Comparison of ENCODE assay signal across 14 cellular contexts in genomic region chr3:66604476-66604875, GRCh38.
A peak's percentile ranks its signal among the peaks of the same experiment; 100 is the strongest.
DNase-seq lines count a peak whose midpoint lies in the region; ATAC-seq, FAIRE-seq and TF ChIP-seq lines count a peak whose summit lies in the region.
"Had no signal": no experiment of that assay in that cellular context is flagged by ENCODE, and none has a peak within 500 bp of the region (broad histone marks: within the 10 kb centered on the region; RNA-seq: fewer than 3 reads in every experiment).

No MANE protein-coding gene starts in this region.

- no peak for TF ChIP-seq POLR2A in A549 (IDR thresholded peaks at IDR 0.05; ENCODE audit: low read length)

- H3K4me1 ChIP-seq in A549 (0 out of 3 replicates have a peak, but pooled peaks cover 3% of the 10 kb centered on the region), subcutaneous abdominal adipose tissue (ENCODE audit: control insufficient read depth in 5 of 5, insufficient read depth in 5 of 5, low read length in 5 of 5) (peaks cover 0 to 12% (median 8%) of the 10 kb centered on the region in 5 donors)

- CTCF ChIA-PET in A549 (lab: Yijun Ruan, JAX), result interaction anchor here (0.8 kb wide), 1 partner anchor 12 kb away, joined by 3 read pairs; no protein-coding TSS in a partner anchor

- 35% methylated on average over 1 of the region's 1 CpG for WGBS in A549 (ENCODE audit: missing lambda C conversion rate)

- no peak overlapping the region for H3K27ac ChIP-seq in A549
- H3K27ac ChIP-seq in subcutaneous abdominal adipose tissue (ENCODE audit: low read depth, low read length), result peak overlapping the region; percentile 43

- H3K4me3 ChIP-seq in A549 (no peak overlapping the region), subcutaneous abdominal adipose tissue (ENCODE audit: low read depth in 1 of 5, low read length in 5 of 5) (no peak overlapping the region)

- no peaks in the 10 kb centered on the region for H3K36me3 ChIP-seq in subcutaneous abdominal adipose tissue (ENCODE audit: control insufficient read depth in 5 of 5, insufficient read depth in 5 of 5, low read length in 5 of 5)

- POLR2A ChIA-PET in A549 (lab: Yijun Ruan, JAX), result no interaction called here

- TF ChIP-seq CTCF in A549 (IDR thresholded peaks at IDR 0.05), result no peak

- no peaks in the 10 kb centered on the region for H3K27me3 ChIP-seq in subcutaneous abdominal adipose tissue (ENCODE audit: control insufficient read depth in 5 of 5, insufficient read depth in 4 of 5, low read length in 5 of 5)

- DNase-seq in A549 (ENCODE audit: low read depth in 1 of 2, low spot score in 1 of 2) (no peak), CD1c-positive myeloid dendritic cell (ENCODE audit: extremely low spot score) (peak; percentile 59), NOMO-1 treated with dmso at 0.1 percent for 144 hours (lab: John Stamatoyannopoulos, UW; ENCODE audit: unreplicated experiment) (peak; percentile 37), left ventricle myocardium superior (no peak), nucleus accumbens (lab: John Stamatoyannopoulos, UW) (no peak)
- DNase-seq: Caco-2; CD8-positive, alpha-beta memory T cell; DND-41; GDM1; GOT3; H9 had no signal

- H3K9me3 ChIP-seq in A549 (no peaks in the 10 kb centered on the region), subcutaneous abdominal adipose tissue (ENCODE audit: control insufficient read depth in 5 of 5, low read length in 5 of 5) (no peaks in the 10 kb centered on the region)
- H3K9me3 ChIP-seq: Caco-2 had no signal

- no peak for TF ChIP-seq RAD21 in A549 (conservative IDR thresholded peaks at IDR 0.05 in 1 of 2, IDR thresholded peaks at IDR 0.05 in 1 of 2)

- H3K9ac ChIP-seq in subcutaneous abdominal adipose tissue (ENCODE audit: low read length in 5 of 5), result no peak overlapping the region

- FAIRE-seq in A549 (lab: Jason Lieb, UNC), result no peak
- FAIRE-seq: GM12892, GM19239 had no signal

- H3K4me2 ChIP-seq in A549, result 0 out of 3 replicates have a peak overlapping the region, but pooled peaks have one; percentile 10

- intact Hi-C loops in left ventricle myocardium superior (cut with micrococcal nuclease), result no loop called here

- ATAC-seq in A549 (no peak), left ventricle myocardium superior (no peak)

- no peak for TF ChIP-seq EP300 in A549 (IDR thresholded peaks at IDR 0.05)

TF ChIP-seq in A549, 52 proteins besides CTCF, POLR2A, EP300 and RAD21:
- TF ChIP-seq E2F6 (IDR thresholded peaks at IDR 0.05; ENCODE audit: borderline replicate concordance, low read depth) (no peak), RARB (CRISPR knock-in tag; IDR thresholded peaks at IDR 0.05) (no peak), RNF2 (IDR thresholded peaks at IDR 0.05; ENCODE audit: borderline replicate concordance, low read depth) (no peak), JUN (IDR thresholded peaks at IDR 0.05) (no peak), ESRRA (IDR thresholded peaks at IDR 0.05; ENCODE audit: borderline replicate concordance, low read length) (no peak), ZNF302 (CRISPR knock-in tag; IDR thresholded peaks at IDR 0.05) (no peak), KDM1A (IDR thresholded peaks at IDR 0.05; ENCODE audit: low read depth) (no peak), REST (IDR thresholded peaks at IDR 0.05) (no peak), SMC3 (IDR thresholded peaks at IDR 0.05) (no peak), KDM5A (IDR thresholded peaks at IDR 0.05) (no peak), ATOH8 (CRISPR knock-in tag; IDR thresholded peaks at IDR 0.05; ENCODE audit: low read depth) (no peak), MYC (IDR thresholded peaks at IDR 0.05; ENCODE audit: borderline replicate concordance, low read length) (no peak), ZC3H11A (IDR thresholded peaks at IDR 0.05) (no peak), ZSCAN20 (CRISPR knock-in tag; IDR thresholded peaks at IDR 0.05) (no peak), CHD2 (IDR thresholded peaks at IDR 0.05; ENCODE audit: low read length, partially characterized antibody) (no peak), PHF8 (IDR thresholded peaks at IDR 0.05; ENCODE audit: borderline replicate concordance, low read depth) (no peak), CHD4 (IDR thresholded peaks at IDR 0.05; ENCODE audit: borderline replicate concordance) (no peak), BCL3 (IDR thresholded peaks at IDR 0.05) (no peak)

Comparison
In these comparisons a context has a peak if more than half of its experiments do, and no peak if none do; other contexts are left out.
1. DNase-seq: peak in CD1c-positive myeloid dendritic cell (single experiment) and NOMO-1 treated with dmso at 0.1 percent for 144 hours (single experiment); none in A549 (0 of 2), left ventricle myocardium superior (single experiment) and nucleus accumbens (0 of 56).